In the genomic region with DNA sequence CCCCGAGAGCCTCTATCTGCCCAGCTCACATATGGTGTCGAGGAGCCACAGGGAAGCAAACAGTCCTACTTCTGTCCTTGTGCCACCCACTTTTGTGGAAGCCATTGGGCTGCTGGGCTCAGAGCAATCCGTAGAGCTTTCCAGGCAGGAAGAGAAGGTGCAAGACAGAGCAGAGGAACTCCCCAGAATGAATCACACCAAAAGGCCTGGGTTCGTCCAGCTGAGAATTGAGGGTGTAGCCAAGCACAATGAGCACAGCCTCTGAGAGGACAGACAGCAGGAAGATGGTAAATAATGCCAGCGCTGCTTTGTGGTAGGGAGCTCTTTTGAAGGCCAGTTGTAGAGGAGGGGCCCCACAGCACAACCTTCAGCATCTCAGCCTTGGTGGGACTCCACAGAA, we compare ENCODE assay signal across 23 cellular contexts.
"Had no signal": no experiment of that assay in that cellular context is flagged by ENCODE, and none has a peak within 500 bp of the region (broad histone marks: within the 10 kb centered on the region; RNA-seq: fewer than 3 reads in every experiment).

No MANE protein-coding gene starts in this region.

- H3K4me1 ChIP-seq: adrenal gland had no signal

- H3K4me3 Mint-ChIP-seq: activated CD4-positive, alpha-beta memory T cell treated with anti-CD3 and anti-CD28 coated beads for 36 hours; activated CD4-positive, alpha-beta T cell treated with anti-CD3 and anti-CD28 coated beads, Interleukin-2, amount 10 ng/mL, durations not matched to agents 7 days and 5 days; activated naive CD8-positive, alpha-beta T cell treated with anti-CD3 and anti-CD28 coated beads, Interleukin-2, amount 10 ng/mL, durations not matched to agents 7 days and 5 days; activated T-cell treated with anti-CD3 and anti-CD28 coated beads, Interleukin-2, amount 50 U/mL, for 4 hours; T-cell had no signal

- H3K27me3 ChIP-seq: adrenal gland had no signal

- H3K4me3 ChIP-seq: adrenal gland, K562, SK-N-MC had no signal

- H3K4me1 Mint-ChIP-seq: activated CD4-positive, alpha-beta T cell treated with anti-CD3 and anti-CD28 coated beads, Interleukin-2, amount 10 ng/mL, durations not matched to agents 7 days and 5 days; activated naive CD8-positive, alpha-beta T cell treated with anti-CD3 and anti-CD28 coated beads, Interleukin-2, amount 10 ng/mL, durations not matched to agents 7 days and 5 days; T-cell had no signal

- DNase-seq: activated CD4-positive, alpha-beta memory T cell treated with anti-CD3 and anti-CD28 coated beads for 36 hours; activated CD4-positive, alpha-beta T cell treated with anti-CD3 and anti-CD28 coated beads, Interleukin-2, amount 10 ng/mL, durations not matched to agents 7 days and 5 days; activated CD4-positive, CD25-positive, alpha-beta regulatory T cell; activated CD8-positive, alpha-beta memory T cell treated with anti-CD3 and anti-CD28 coated beads for 24 hours; activated effector memory CD4-positive, alpha-beta T cell treated with anti-CD3 and anti-CD28 coated beads, Interleukin-2, amount 50 U/mL, for 16 hours; activated naive CD4-positive, alpha-beta T cell treated with anti-CD3 and anti-CD28 coated beads, Interleukin-2, amount 50 U/mL, for 16 hours; activated naive CD8-positive, alpha-beta T cell treated with anti-CD3 and anti-CD28 coated beads, Interleukin-2, amount 10 ng/mL, durations not matched to agents 7 days and 5 days; activated T-cell treated with anti-CD3 and anti-CD28 coated beads, Interleukin-2, amount 50 U/mL, for 4 hours; adrenal gland; anterior cingulate cortex; caudate nucleus; Karpas-422; NCI-H1048; NCI-H146; NCI-H187 treated with DMSO at 0.1 percent for 48 hours; NCI-H2081 treated with DMSO at 0.1 percent for 48 hours; NCI-H510A; PC-3; T-cell; T-helper 2 cell; T1000 had no signal

- H3K9me3 ChIP-seq: adrenal gland had no signal

- H3K27ac Mint-ChIP-seq: activated CD4-positive, alpha-beta memory T cell treated with anti-CD3 and anti-CD28 coated beads for 36 hours; activated CD4-positive, alpha-beta T cell treated with anti-CD3 and anti-CD28 coated beads, Interleukin-2, amount 10 ng/mL, durations not matched to agents 7 days and 5 days; activated naive CD8-positive, alpha-beta T cell treated with anti-CD3 and anti-CD28 coated beads, Interleukin-2, amount 10 ng/mL, durations not matched to agents 7 days and 5 days; T-cell had no signal

- H3K27ac ChIP-seq: adrenal gland, SK-N-MC had no signal

- ATAC-seq: activated T-cell treated with anti-CD3 and anti-CD28 coated beads, Interleukin-2, amount 50 U/mL, for 4 hours; K562; PC-3; T-cell had no signal

- H3K36me3 ChIP-seq: adrenal gland had no signal

- H3K9me3 Mint-ChIP-seq: activated CD4-positive, alpha-beta memory T cell treated with anti-CD3 and anti-CD28 coated beads for 36 hours; activated CD4-positive, alpha-beta T cell treated with anti-CD3 and anti-CD28 coated beads, Interleukin-2, amount 10 ng/mL, durations not matched to agents 7 days and 5 days; activated naive CD8-positive, alpha-beta T cell treated with anti-CD3 and anti-CD28 coated beads, Interleukin-2, amount 10 ng/mL, durations not matched to agents 7 days and 5 days; activated T-cell treated with anti-CD3 and anti-CD28 coated beads, Interleukin-2, amount 50 U/mL, for 4 hours; T-cell had no signal

- H3K36me3 Mint-ChIP-seq: activated CD4-positive, alpha-beta memory T cell treated with anti-CD3 and anti-CD28 coated beads for 36 hours; activated naive CD8-positive, alpha-beta T cell treated with anti-CD3 and anti-CD28 coated beads, Interleukin-2, amount 10 ng/mL, durations not matched to agents 7 days and 5 days; T-cell had no signal

- H3K27me3 Mint-ChIP-seq: activated CD4-positive, alpha-beta T cell treated with anti-CD3 and anti-CD28 coated beads, Interleukin-2, amount 10 ng/mL, durations not matched to agents 7 days and 5 days had no signal
